In the genomic region with DNA sequence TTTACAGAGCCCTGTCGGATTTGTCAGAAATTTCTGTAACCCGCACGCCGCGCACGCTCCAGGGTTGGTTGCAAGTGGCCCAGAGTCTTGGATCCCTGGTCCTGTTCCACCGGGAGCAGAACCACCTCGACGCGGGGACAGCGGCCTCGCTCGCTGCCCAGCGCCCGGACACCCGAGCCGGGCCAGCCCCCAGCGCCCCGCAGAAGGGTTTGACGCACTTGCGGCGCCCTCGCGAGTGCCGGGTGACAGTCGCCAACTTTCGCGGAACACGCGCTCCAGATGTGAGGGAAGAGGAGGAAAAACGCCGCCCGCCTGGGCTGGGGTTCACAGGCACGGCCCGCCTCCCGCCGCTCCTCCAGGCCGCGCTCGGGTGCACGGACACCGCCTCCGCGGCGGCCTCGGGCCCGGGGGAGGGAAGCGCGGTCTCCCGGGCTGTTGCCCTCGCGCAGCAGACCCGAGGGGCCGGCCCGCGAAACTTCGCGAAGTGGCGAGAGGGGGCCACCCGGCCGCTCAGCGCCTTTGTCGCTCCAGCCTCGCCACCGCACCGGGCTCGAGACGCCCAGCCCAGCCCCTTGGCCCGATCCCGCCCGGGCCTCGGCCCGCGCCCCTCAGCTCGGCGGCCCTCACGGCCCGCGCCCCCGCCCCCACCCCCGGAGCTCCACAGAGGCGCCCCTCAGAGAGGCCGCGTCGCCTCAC, we compare ENCODE assay signal across 8 cellular contexts. TPM values are rescaled to one million over a fixed set of nuclear protein-coding genes. Genes with fewer than 3 reads are reported as not detected.
DNase-seq lines count a peak whose midpoint lies in the region; ATAC-seq and TF ChIP-seq lines count a peak whose summit lies in the region.

No MANE protein-coding gene starts in this region.

- peaks cover 23% of the 10 kb centered on the region for H3K79me2 ChIP-seq in KMS-11 (ENCODE audit: insufficient read depth, low read depth)

- H3K27ac ChIP-seq in KMS-11 (peak overlapping the region; percentile 56), temporal lobe (ENCODE audit: low read depth, low read length) (peak overlapping the region; percentile 56)
- peak overlapping the region; percentile 92 for H3K27ac ChIP-seq in naive thymus-derived CD4-positive, alpha-beta T cell (ENCODE audit: low read depth, low read length)

- H2AFZ ChIP-seq in KMS-11 (ENCODE audit: low read depth) = peak overlapping the region; percentile 64

- TF ChIP-seq CTCF in GM10248 (IDR thresholded peaks at IDR 0.05; ENCODE audit: control extremely low read depth, extremely low read depth, low read depth, missing control alignments) (no peak), KMS-11 (conservative IDR thresholded peaks at IDR 0.05; ENCODE audit: low read depth, low read length) (no peak), fibroblast of mammary gland (conservative IDR thresholded peaks at IDR 0.05; ENCODE audit: control insufficient read depth, insufficient read depth, low read depth, low read length) (no peak)

- H4K20me1 ChIP-seq in KMS-11 (ENCODE audit: insufficient read depth) = peaks cover 21% of the 10 kb centered on the region

- peak overlapping the region; percentile 72 to 92 (median 84) for H3K4me3 Mint-ChIP-seq in naive thymus-derived CD4-positive, alpha-beta T cell

- H3K27ac Mint-ChIP-seq in naive thymus-derived CD4-positive, alpha-beta T cell = peak overlapping the region; percentile 66 to 93 (median 88)

- H3K4me2 ChIP-seq in KMS-11 = peak overlapping the region; percentile 75

- no peaks in the 10 kb centered on the region for H3K27me3 Mint-ChIP-seq in naive thymus-derived CD4-positive, alpha-beta T cell

- no peaks in the 10 kb centered on the region for H3K9me3 ChIP-seq in naive thymus-derived CD4-positive, alpha-beta T cell (ENCODE audit: control insufficient read depth in 2 of 3, low read length in 3 of 3)

- CTCF ChIA-PET in GM10248 (lab: Yijun Ruan, JAX) = interaction anchor here (0.6 to 2.2 kb wide), 27 partner anchors 8 to 375 kb away, joined by 3 to 22 read pairs (median 4); no protein-coding TSS in a partner anchor
- CTCF ChIA-PET in naive thymus-derived CD4-positive, alpha-beta T cell (lab: Charles Lee) = interaction anchor here (0.5 to 1.5 kb wide), 5 partner anchors 43 to 561 kb away, joined by 3 to 8 read pairs (median 5); no protein-coding TSS in a partner anchor

- no peak overlapping the region for H3K4me3 ChIP-seq in KMS-11 (IDR thresholded peaks at IDR 0.05; ENCODE audit: insufficient read depth, low read depth, low read length)
- H3K4me3 ChIP-seq in fibroblast of mammary gland (ENCODE audit: control insufficient read depth, low read depth, low read length) = peak overlapping the region; percentile 65
- H3K4me3 ChIP-seq in naive thymus-derived CD4-positive, alpha-beta T cell (ENCODE audit: low read length) = peak overlapping the region; percentile 66

- H3K4me1 Mint-ChIP-seq in naive thymus-derived CD4-positive, alpha-beta T cell = peaks cover 28 to 47% (median 42%) of the 10 kb centered on the region in 7 donors

- no peaks in the 10 kb centered on the region for H3K36me3 ChIP-seq in KMS-11 (ENCODE audit: insufficient read depth)
- H3K36me3 ChIP-seq in naive thymus-derived CD4-positive, alpha-beta T cell (ENCODE audit: control insufficient read depth in 2 of 3, insufficient read depth in 3 of 3, low read length in 3 of 3) = no peaks in the 10 kb centered on the region

- peaks cover 0 to 12% (median 0%) of the 10 kb centered on the region in 5 donors for H3K36me3 Mint-ChIP-seq in naive thymus-derived CD4-positive, alpha-beta T cell

- H3K27me3 ChIP-seq in KMS-11 (ENCODE audit: insufficient read depth, low read depth) = no peaks in the 10 kb centered on the region
- no peaks in the 10 kb centered on the region for H3K27me3 ChIP-seq in naive thymus-derived CD4-positive, alpha-beta T cell (ENCODE audit: control insufficient read depth in 2 of 2, insufficient read depth in 2 of 2, low read length in 2 of 2)

- intact Hi-C loops in naive thymus-derived CD4-positive, alpha-beta T cell (cut with micrococcal nuclease) = loop anchor here (1.0 to 2.0 kb wide), 5 partner anchors 42 to 926 kb away; no protein-coding TSS in a partner anchor

- ATAC-seq in GM21737 (IDR thresholded peaks at IDR 0.05; ENCODE audit: unreplicated experiment) = peak; percentile 44
- peak; percentile 35 for ATAC-seq in naive thymus-derived CD4-positive, alpha-beta T cell

- POLR2A ChIA-PET in GM10248 (lab: Yijun Ruan, JAX) = interaction anchor here (0.5 to 0.7 kb wide), 2 partner anchors 11 to 549 kb away, joined by 3 read pairs; no protein-coding TSS in a partner anchor
- POLR2A ChIA-PET in naive thymus-derived CD4-positive, alpha-beta T cell (lab: Charles Lee) = interaction anchor here (0.7 to 1.5 kb wide), 5 partner anchors 18 to 86 kb away, joined by 3 to 19 read pairs (median 3); no protein-coding TSS in a partner anchor

- DNase-seq in GM10248 (ENCODE audit: extremely low spot score) (peak; percentile 58), activated T-cell treated with anti-CD3 and anti-CD28 coated beads for 48 hours (ENCODE audit: low read depth) (peak; percentile 27), fibroblast of mammary gland (ENCODE audit: low read depth) (peak; percentile 19), NCI-H128 (lab: John Stamatoyannopoulos, UW; ENCODE audit: unreplicated experiment) (no peak)
- peak in 7 of 9 donors; percentile 12 to 60 (median 30) for DNase-seq in naive thymus-derived CD4-positive, alpha-beta T cell

- peaks cover 35% of the 10 kb centered on the region for H3K4me1 ChIP-seq in KMS-11 (ENCODE audit: low read depth, poor library complexity, severe bottlenecking)
- H3K4me1 ChIP-seq in naive thymus-derived CD4-positive, alpha-beta T cell (ENCODE audit: control insufficient read depth in 2 of 2, insufficient read depth in 2 of 2, low read length in 2 of 2) = peaks cover 24 to 25% of the 10 kb centered on the region in 2 donors

- H3K9ac ChIP-seq in KMS-11 = peak overlapping the region; percentile 57

- no peaks in the 10 kb centered on the region for H3K9me3 Mint-ChIP-seq in naive thymus-derived CD4-positive, alpha-beta T cell

RNA-seq across cellular contexts. Expression of a gene that starts 0.5 kb away (rescaled TPM):
- total RNA-seq in naive thymus-derived CD4-positive, alpha-beta T cell = 100 to 1,000 TPM in 2 of 5 experiments, 10 to 100 TPM in 3; 41.7 to 103 (median 91.2) TPM
- polyA plus RNA-seq in naive thymus-derived CD4-positive, alpha-beta T cell = 10 to 100 TPM; 29.2 to 51.3 TPM
- 28.8 TPM for total RNA-seq in temporal lobe
